26 cellular contexts compared by ENCODE assay signal in genomic region chr17:43769859-43770258, GRCh38. TPM values are rescaled to one million over a fixed set of nuclear protein-coding genes. Genes with fewer than 3 reads are reported as not detected.
A peak's percentile ranks its signal among the peaks of the same experiment; 100 is the strongest.
DNase-seq lines count a peak whose midpoint lies in the region; ATAC-seq and TF ChIP-seq lines count a peak whose summit lies in the region.
"Had no signal": no experiment of that assay in that cellular context is flagged by ENCODE, and none has a peak within 500 bp of the region (broad histone marks: within the 10 kb centered on the region; RNA-seq: fewer than 3 reads in every experiment).

No MANE protein-coding gene starts in this region.

- no peak overlapping the region for H3K4me3 ChIP-seq in heart left ventricle
- H3K4me3 ChIP-seq in coronary artery, result no peak overlapping the region
- H3K4me3 ChIP-seq in right cardiac atrium (ENCODE audit: low read length), result no peak overlapping the region
- H3K4me3 ChIP-seq in esophagus muscularis mucosa, result no peak overlapping the region
- H3K4me3 ChIP-seq: BLaER1, GM23338, MG63, SJSA1 had no signal

- H3K27ac ChIP-seq in heart left ventricle (peak overlapping the region in 7 of 12 donors; percentile 10 to 81 (median 43)), coronary artery (peak overlapping the region in 1 of 2 donors; percentile 59), right cardiac atrium (ENCODE audit: low read length) (peak overlapping the region; percentile 10), esophagus muscularis mucosa (replicated peaks in 1 of 4) (no peak overlapping the region)
- H3K27ac ChIP-seq: BLaER1, SJSA1 had no signal

- TF ChIP-seq EP300 in esophagus muscularis mucosa (IDR thresholded peaks at IDR 0.05), result no peak

- WGBS in heart left ventricle, 4 donors, result 76 to 84% (median 78%) methylated on average over 11 of the region's 11 CpGs
- 83% methylated on average over 11 of the region's 11 CpGs for WGBS in right cardiac atrium
- WGBS in esophagus muscularis mucosa, result 92% methylated on average over 11 of the region's 11 CpGs

- H3K9me3 ChIP-seq in heart left ventricle (no peaks in the 10 kb centered on the region), right cardiac atrium (ENCODE audit: control insufficient read depth, low read length) (no peaks in the 10 kb centered on the region), esophagus muscularis mucosa (no peaks in the 10 kb centered on the region)
- H3K9me3 ChIP-seq: BLaER1, MG63, SJSA1 had no signal

- H3K4me1 ChIP-seq in heart left ventricle (peaks cover 0 to 90% (median 33%) of the 10 kb centered on the region in 12 donors), right cardiac atrium (ENCODE audit: control insufficient read depth, insufficient read depth, low read length) (peaks cover 2% of the 10 kb centered on the region), esophagus muscularis mucosa (peaks cover 13 to 28% (median 22%) of the 10 kb centered on the region in 4 donors)
- H3K4me1 ChIP-seq: SJSA1 had no signal

- DNase-seq in heart left ventricle, result peak in 1 of 5 donors; percentile 35
- DNase-seq in left cardiac atrium, result no peak
- peak; percentile 54 for DNase-seq in coronary artery (ENCODE audit: low spot score)
- no peak for DNase-seq in right cardiac atrium
- peak; percentile 17 for DNase-seq in stimulated activated CD8-positive, alpha-beta memory T cell treated with anti-CD3 and anti-CD28 coated beads, Interleukin-4, amount 100 ng/mL, for 48 hours
- no peak for DNase-seq in HK-2 (ENCODE audit: unreplicated experiment)
- no peak for DNase-seq in NCI-H345 treated with DMSO at 0.1 percent for 48 hours (lab: John Stamatoyannopoulos, UW; ENCODE audit: unreplicated experiment)
- DNase-seq in esophagus muscularis mucosa (ENCODE audit: extremely low spot score), result no peak
- DNase-seq: CD4-positive, alpha-beta memory T cell; COR-L47; H9; Kasumi-1; MG63; NCI-H1105 treated with DMSO at 0.1 percent for 48 hours; NCI-H146; NCI-H1930; NCI-H2107; NCI-H446 treated with DMSO at 0.1 percent for 48 hours; NCI-H526; NCI-H82; NK-92 treated with Interleukin-12 subunit alpha and Interleukin-12 subunit beta, amount 100 ng/mL, for 24 hours; PC-3 had no signal

- H3K27me3 ChIP-seq in heart left ventricle (no peaks in the 10 kb centered on the region), right cardiac atrium (ENCODE audit: control insufficient read depth, insufficient read depth) (no peaks in the 10 kb centered on the region), esophagus muscularis mucosa (no peaks in the 10 kb centered on the region)
- H3K27me3 ChIP-seq: BLaER1, MG63, SJSA1 had no signal

- no peak for TF ChIP-seq POLR2A in heart left ventricle (IDR thresholded peaks at IDR 0.05)
- TF ChIP-seq POLR2A in esophagus muscularis mucosa (IDR thresholded peaks at IDR 0.05; ENCODE audit: low read depth), result no peak

- TF ChIP-seq CTCF in heart left ventricle (IDR thresholded peaks at IDR 0.05) (no peak), coronary artery (IDR thresholded peaks at IDR 0.05) (no peak), esophagus muscularis mucosa (IDR thresholded peaks at IDR 0.05) (no peak)

- intact Hi-C loops in heart left ventricle (cut with DNase I) (loop anchor here in 2 of 10 donors (10.0 kb wide), 1 partner anchor 195 kb away; no protein-coding TSS in a partner anchor), left cardiac atrium (cut with DNase I) (loop anchor here (10.0 kb wide), 2 partner anchors 75 to 195 kb away; partner anchors contain the start of gene CD300LG (in 1 of the 2)), right cardiac atrium (cut with DNase I) (loop anchor here in 1 of 4 donors (5.0 kb wide), 1 partner anchor 77 kb away; the partner anchor contains the start of gene CD300LG), esophagus muscularis mucosa (cut with DNase I) (no loop called here)

- peaks cover 0 to 96% (median 82%) of the 10 kb centered on the region in 9 donors for H3K36me3 ChIP-seq in heart left ventricle
- peaks cover 54 to 91% (median 78%) of the 10 kb centered on the region in 4 donors for H3K36me3 ChIP-seq in esophagus muscularis mucosa

- peak in 3 of 4 donors; percentile 5 to 21 (median 19) for ATAC-seq in heart left ventricle
- ATAC-seq in left cardiac atrium, result no peak
- no peak for ATAC-seq in right cardiac atrium
- ATAC-seq: GM23338, PC-3 had no signal

RNA-seq across cellular contexts. Expression of gene DUSP3, which starts 8.9 kb away (rescaled TPM):
- total RNA-seq in heart left ventricle (100 to 1,000 TPM; 210 to 363 (median 267) TPM), left cardiac atrium (100 to 1,000 TPM; 149 to 204 TPM), right cardiac atrium (100 to 1,000 TPM; 144 to 180 (median 154) TPM), esophagus muscularis mucosa (100 to 1,000 TPM; 130 to 182 (median 158) TPM)
- polyA plus RNA-seq in heart left ventricle (100 to 1,000 TPM; 208 to 312 TPM), right cardiac atrium (137 TPM)

RNA-seq across cellular contexts. Expression of gene CFAP97D1, which starts 10.4 kb away (rescaled TPM):
- under 1 TPM in 2 of 9 donors, not detected in 7; 0.05 to 0.45 TPM for total RNA-seq in heart left ventricle
- polyA plus RNA-seq in heart left ventricle, result not detected
- total RNA-seq in left cardiac atrium, result not detected
- under 1 TPM in 1 of 4 donors, not detected in 3; 0.28 TPM for total RNA-seq in right cardiac atrium
- polyA plus RNA-seq in right cardiac atrium, result 0.02 TPM
- total RNA-seq in esophagus muscularis mucosa, result under 1 TPM in 1 of 4 donors, not detected in 3; 0.19 TPM
- total RNA-seq: CD4-positive, alpha-beta memory T cell; H9; SJSA1 had no signal
- polyA plus RNA-seq: CD4-positive, alpha-beta memory T cell had no signal

RNA-seq across cellular contexts. Expression of gene SOST, which starts 11.3 kb away (rescaled TPM):
- not detected for total RNA-seq in heart left ventricle
- polyA plus RNA-seq in heart left ventricle, result not detected
- total RNA-seq in left cardiac atrium, result not detected
- 1 to 10 TPM in 1 of 4 donors, under 1 TPM in 2, not detected in 1; 0.29 to 2.0 (median 0.34) TPM for total RNA-seq in right cardiac atrium
- 1.6 TPM for polyA plus RNA-seq in right cardiac atrium
- not detected for total RNA-seq in esophagus muscularis mucosa
- total RNA-seq: CD4-positive, alpha-beta memory T cell; GM23338; H9; PC-3 had no signal
- polyA plus RNA-seq: AG04450; CD4-positive, alpha-beta memory T cell; GM23338 had no signal

Comparison
In these comparisons a context has a peak if more than half of its experiments do, and no peak if none do; other contexts are left out.
1. ATAC-seq: peak in heart left ventricle (3 of 4); none in left cardiac atrium (0 of 2) and right cardiac atrium (0 of 2).
2. DNase-seq: peak in coronary artery (single experiment) and stimulated activated CD8-positive, alpha-beta memory T cell treated with anti-CD3 and anti-CD28 coated beads, Interleukin-4, amount 100 ng/mL, for 48 hours (single experiment); none in left cardiac atrium (single experiment), right cardiac atrium (0 of 3), HK-2 (single experiment), NCI-H345 treated with DMSO at 0.1 percent for 48 hours (single experiment) and esophagus muscularis mucosa (single experiment).
3. H3K27ac ChIP-seq: peak in heart left ventricle (7 of 12) and right cardiac atrium (single experiment); none in esophagus muscularis mucosa (0 of 4).